ENCODE assay signal across 1 cellular context in genomic region chr14:105418269-105419054, GRCh38.
TF ChIP-seq lines count a peak whose summit lies in the region.

No MANE protein-coding gene starts in this region.

TF ChIP-seq in K562, 482 proteins besides CTCF, POLR2A, EP300 and RAD21:
- TF ChIP-seq ZNF134 (CRISPR knock-in tag; conservative IDR thresholded peaks at IDR 0.05) (no peak), KAT2B (IDR thresholded peaks at IDR 0.05; ENCODE audit: low read depth, low read length) (no peak), BRCA1 (IDR thresholded peaks at IDR 0.05) (no peak), BRCA1 (CRISPR knock-in tag; IDR thresholded peaks at IDR 0.05) (no peak), ZNF324 (CRISPR knock-in tag; IDR thresholded peaks at IDR 0.05) (no peak), NFE2 (IDR thresholded peaks at IDR 0.05; ENCODE audit: low read depth) (no peak), KLF6 (CRISPR knock-in tag; IDR thresholded peaks at IDR 0.05; ENCODE audit: borderline replicate concordance) (no peak), ZFP91 (CRISPR knock-in tag; IDR thresholded peaks at IDR 0.05) (no peak), MITF (IDR thresholded peaks at IDR 0.05) (no peak), ZNF174 (CRISPR knock-in tag; IDR thresholded peaks at IDR 0.05) (no peak), SPI1 (IDR thresholded peaks at IDR 0.05; ENCODE audit: borderline replicate concordance, low read depth, low read length) (no peak), SAP30 (IDR thresholded peaks at IDR 0.05; ENCODE audit: borderline replicate concordance, insufficient read depth, low read depth, low read length, poor library complexity, severe bottlenecking) (no peak), ATF1 (CRISPR knock-in tag; IDR thresholded peaks at IDR 0.05) (no peak), ATF1 (tag; IDR thresholded peaks at IDR 0.05) (no peak), NFYB (IDR thresholded peaks at IDR 0.05; ENCODE audit: extremely low read depth, insufficient read length) (no peak), SOX6 (IDR thresholded peaks at IDR 0.05) (no peak), HNRNPUL1 (IDR thresholded peaks at IDR 0.05; ENCODE audit: low read length) (no peak), TAF15 (IDR thresholded peaks at IDR 0.05; ENCODE audit: low read depth, low read length) (no peak)
